Comparison of ENCODE assay signal across 25 cellular contexts in the genomic region with DNA sequence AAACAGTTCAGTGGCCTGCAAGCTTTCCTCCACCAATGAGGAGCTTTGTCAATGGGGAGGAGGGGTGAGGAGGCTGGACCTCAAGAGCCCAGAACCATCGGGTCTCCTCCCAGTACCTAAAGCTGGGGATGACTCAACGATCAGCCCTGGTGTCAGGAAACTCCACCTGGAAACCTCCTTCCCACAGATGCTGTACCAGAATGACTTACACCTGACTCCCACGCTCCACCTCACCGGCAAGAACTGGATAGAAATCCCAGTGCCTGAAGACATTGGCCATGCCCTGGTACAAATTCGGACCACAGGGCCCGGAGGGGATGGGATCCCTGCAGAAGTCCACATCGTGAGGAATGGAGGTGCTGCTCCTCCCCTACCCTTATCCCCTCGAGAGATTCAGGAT. TPM values are rescaled to one million over a fixed set of nuclear protein-coding genes. Genes with fewer than 3 reads are reported as not detected.
DNase-seq lines count a peak whose midpoint lies in the region; ATAC-seq and TF ChIP-seq lines count a peak whose summit lies in the region.
"Had no signal": no experiment of that assay in that cellular context is flagged by ENCODE, and none has a peak within 500 bp of the region (broad histone marks: within the 10 kb centered on the region; RNA-seq: fewer than 3 reads in every experiment).

No MANE protein-coding gene starts in this region.

- ATAC-seq in PC-3 (no peak), esophagus mucosa (peak; percentile 58), GM19395 (IDR thresholded peaks at IDR 0.05; ENCODE audit: unreplicated experiment) (no peak), HG02623 (IDR thresholded peaks at IDR 0.05; ENCODE audit: unreplicated experiment) (no peak)

- H3K27ac ChIP-seq in PC-3 (ENCODE audit: low read length) (0 out of 2 replicates have a peak overlapping the region, but pooled peaks have one; percentile 7), skin epidermis (peak overlapping the region in 15 of 21 experiments; percentile 39 to 83 (median 64))
- H3K27ac ChIP-seq: HL-60, SK-N-MC had no signal

- no peaks in the 10 kb centered on the region for H3K9me3 ChIP-seq in PC-3 (ENCODE audit: low read length)
- H3K9me3 ChIP-seq: BE2C had no signal

- no peaks in the 10 kb centered on the region for H4K20me1 ChIP-seq in PC-3 (ENCODE audit: low read length)

- CTCF ChIA-PET in PC-3 (lab: Charles Lee) = interaction anchor here (1.5 kb wide), 1 partner anchor 11 kb away, joined by 6 read pairs; no protein-coding TSS in a partner anchor

- no TSS peak for BruUV-seq in PC-3 (replicated peaks; lab: Mats Ljungman, UMichigan)

- peaks cover 10% of the 10 kb centered on the region; the same call in 1 of the 2 replicates for H3K4me1 ChIP-seq in PC-3 (ENCODE audit: insufficient read depth, low read length)
- H3K4me1 ChIP-seq: BE2C had no signal

- TF ChIP-seq CTCF in PC-3 (conservative IDR thresholded peaks at IDR 0.05; ENCODE audit: low read depth, low read length) = no peak

- H3F3A ChIP-seq in PC-3 (ENCODE audit: low read length, unreplicated experiment) = no peaks in the 10 kb centered on the region

- H2AFZ ChIP-seq in PC-3 (ENCODE audit: low read length) = no peak overlapping the region

- no peak overlapping the region for H3K4me2 ChIP-seq in PC-3 (ENCODE audit: low read length)

- no peaks in the 10 kb centered on the region for H3K36me3 ChIP-seq in PC-3 (ENCODE audit: low read depth, low read length)
- H3K36me3 ChIP-seq: BE2C had no signal

- H3K9ac ChIP-seq in PC-3 (ENCODE audit: low read length) = no peak overlapping the region

- H3K79me2 ChIP-seq in PC-3 (ENCODE audit: low read length) = no peaks in the 10 kb centered on the region

- H3K27me3 ChIP-seq in PC-3 (ENCODE audit: low read length) = no peaks in the 10 kb centered on the region
- H3K27me3 ChIP-seq: BE2C had no signal

- DNase-seq in AG20443 (ENCODE audit: low spot score) (peak; percentile 5), PC-3 (peak; percentile 60), SW480 (ENCODE audit: low spot score) (no peak)
- DNase-seq: BE2C, EL, GF-D8, H7, HFFc6, KBM-7, NCI-H1092 treated with DMSO at 0.1 percent for 48 hours, NCI-H1694, NCI-H2081, NCI-H2171 treated with DMSO at 0.1 percent for 48 hours, NCI-H446, NCI-H526 treated with DMSO at 0.1 percent for 48 hours, OCI-M1, SHP77, SW 1271 had no signal

- H3K4me3 ChIP-seq in PC-3 (ENCODE audit: low read length) (no peak overlapping the region), skin epidermis (no peak overlapping the region)
- H3K4me3 ChIP-seq: SK-N-MC had no signal

- intact Hi-C loops in PC-3 (cut with micrococcal nuclease) = no loop called here

- no peaks in the 10 kb centered on the region for H3K9me2 ChIP-seq in PC-3 (replicated peaks; ENCODE audit: low read length)

- POLR2A ChIA-PET in PC-3 (lab: Charles Lee; ENCODE audit: unreplicated experiment) = no interaction called here

RNA-seq across cellular contexts. Expression of gene TMEM81, which starts 11.4 kb away (rescaled TPM):
- 6.3 and 7.5 TPM in 2 replicates for total RNA-seq in PC-3 (2014; rRNA removed)
- total RNA-seq in esophagus mucosa = 1.3 TPM

RNA-seq across cellular contexts. Expression of gene CNTN2, which starts 29.9 kb away (rescaled TPM):
- total RNA-seq in PC-3 (2014; rRNA removed) = 0.07 and 0.12 TPM in 2 replicates
- 0.04 TPM for total RNA-seq in esophagus mucosa
- total RNA-seq: H7, HFFc6, HT1080 had no signal

RNA-seq across cellular contexts. Expression of gene RBBP5, which starts 48.9 kb away (rescaled TPM):
- 39.5 and 41.7 TPM in 2 replicates for total RNA-seq in PC-3 (2014; rRNA removed)
- 6.9 TPM for total RNA-seq in esophagus mucosa
